1 cellular context compared by ENCODE assay signal in genomic region chr22:20993304-20994127, GRCh38.
A peak's percentile ranks its signal among the peaks of the same experiment; 100 is the strongest.
TF ChIP-seq lines count a peak whose summit lies in the region.

No MANE protein-coding gene starts in this region.

TF ChIP-seq in K562, 482 proteins besides CTCF, POLR2A, EP300 and RAD21 (continues in another document):
- TF ChIP-seq CSDE1 (IDR thresholded peaks at IDR 0.05) (no peak), E2F8 (IDR thresholded peaks at IDR 0.05; ENCODE audit: low read depth, partially characterized antibody) (no peak), ZBTB1 (CRISPR knock-in tag; IDR thresholded peaks at IDR 0.05; ENCODE audit: borderline replicate concordance, low read depth) (no peak), MXD1 (CRISPR knock-in tag; IDR thresholded peaks at IDR 0.05; ENCODE audit: borderline replicate concordance, poor library complexity, severe bottlenecking) (no peak), SRF (CRISPR knock-in tag; IDR thresholded peaks at IDR 0.05) (0 out of 4 replicates have a peak, but pooled peaks of 1 of the 2 experiments have one; percentile 16), CHD1 (IDR thresholded peaks at IDR 0.05; ENCODE audit: low read length) (no peak), MTA1 (IDR thresholded peaks at IDR 0.05; ENCODE audit: borderline replicate concordance) (no peak), HDAC6 (IDR thresholded peaks at IDR 0.05; ENCODE audit: low read depth, low read length) (0 out of 2 replicates have a peak, but pooled peaks have one; percentile 1), ZBED1 (IDR thresholded peaks at IDR 0.05) (no peak), STAT5B (CRISPR knock-in tag; IDR thresholded peaks at IDR 0.05) (no peak), PML (IDR thresholded peaks at IDR 0.05; ENCODE audit: low read length) (no peak), NELFE (IDR thresholded peaks at IDR 0.05; ENCODE audit: insufficient read depth, insufficient read length) (no peak), SMAD2 (IDR thresholded peaks at IDR 0.05; ENCODE audit: low read depth, low read length) (no peak), ARNT (IDR thresholded peaks at IDR 0.05) (no peak), ZFP1 (CRISPR knock-in tag; IDR thresholded peaks at IDR 0.05) (0 out of 2 replicates have a peak, but pooled peaks have one; percentile 24), TBP (optimal IDR thresholded peaks at IDR 0.05; ENCODE audit: low read depth, low read length) (no peak), NEUROD1 (IDR thresholded peaks at IDR 0.05; ENCODE audit: borderline replicate concordance, low read depth, low read length, partially characterized antibody) (no peak), ZBTB11 (CRISPR knock-in tag; IDR thresholded peaks at IDR 0.05) (0 out of 6 replicates have a peak, but pooled peaks of 1 of the 3 experiments have one; percentile 3), POLR2AphosphoS5 (IDR thresholded peaks at IDR 0.05; ENCODE audit: control insufficient read depth, insufficient read depth, low read depth, low read length) (no peak), GATAD2B (IDR thresholded peaks at IDR 0.05; ENCODE audit: borderline replicate concordance) (no peak), KDM5B (IDR thresholded peaks at IDR 0.05; ENCODE audit: insufficient replicate concordance, low read depth, low read length) (peak; percentile 31), RCOR1 (IDR thresholded peaks at IDR 0.05; ENCODE audit: borderline replicate concordance in 1 of 2, low read depth in 2 of 2, low read length in 2 of 2) (no peak), TAF7 (tag; IDR thresholded peaks at IDR 0.05) (no peak), HBP1 (CRISPR knock-in tag; IDR thresholded peaks at IDR 0.05) (0 out of 2 replicates have a peak, but pooled peaks have one; percentile 7), ZNF41 (CRISPR knock-in tag; conservative IDR thresholded peaks at IDR 0.05) (no peak), GABPA (tag; conservative IDR thresholded peaks at IDR 0.05; ENCODE audit: low read depth) (no peak), EHMT2 (IDR thresholded peaks at IDR 0.05) (no peak), MAFK (IDR thresholded peaks at IDR 0.05; ENCODE audit: low read length) (no peak), ZNF318 (IDR thresholded peaks at IDR 0.05; ENCODE audit: borderline replicate concordance in 1 of 2, low read depth in 1 of 2) (no peak), SMAD1 (IDR thresholded peaks at IDR 0.05; ENCODE audit: low read depth, low read length, partially characterized antibody) (no peak), THRB (CRISPR knock-in tag; conservative IDR thresholded peaks at IDR 0.05) (0 out of 2 replicates have a peak, but pooled peaks have one; percentile 5), MEF2D (tag; conservative IDR thresholded peaks at IDR 0.05; ENCODE audit: low read depth) (no peak), ZNF584 (CRISPR knock-in tag; IDR thresholded peaks at IDR 0.05; ENCODE audit: low read depth) (no peak), SMARCB1 (IDR thresholded peaks at IDR 0.05; ENCODE audit: insufficient read length, low read depth) (no peak), ZNF239 (CRISPR knock-in tag; IDR thresholded peaks at IDR 0.05) (no peak), FOXK2 (conservative IDR thresholded peaks at IDR 0.05 in 1 of 2, IDR thresholded peaks at IDR 0.05 in 1 of 2; ENCODE audit: low read depth in 2 of 2) (no peak), BMI1 (IDR thresholded peaks at IDR 0.05; ENCODE audit: low read length) (no peak), TSC22D4 (tag; IDR thresholded peaks at IDR 0.05) (no peak), STAT6 (CRISPR knock-in tag; IDR thresholded peaks at IDR 0.05) (no peak), ZFP30 (CRISPR knock-in tag; IDR thresholded peaks at IDR 0.05; ENCODE audit: borderline replicate concordance) (0 out of 2 replicates have a peak, but pooled peaks have one; percentile 30), RBM34 (IDR thresholded peaks at IDR 0.05; ENCODE audit: borderline replicate concordance, insufficient read depth, low read length) (no peak), NCOR1 (IDR thresholded peaks at IDR 0.05) (no peak), BRD4 (IDR thresholded peaks at IDR 0.05) (no peak)
